In the genomic region with DNA sequence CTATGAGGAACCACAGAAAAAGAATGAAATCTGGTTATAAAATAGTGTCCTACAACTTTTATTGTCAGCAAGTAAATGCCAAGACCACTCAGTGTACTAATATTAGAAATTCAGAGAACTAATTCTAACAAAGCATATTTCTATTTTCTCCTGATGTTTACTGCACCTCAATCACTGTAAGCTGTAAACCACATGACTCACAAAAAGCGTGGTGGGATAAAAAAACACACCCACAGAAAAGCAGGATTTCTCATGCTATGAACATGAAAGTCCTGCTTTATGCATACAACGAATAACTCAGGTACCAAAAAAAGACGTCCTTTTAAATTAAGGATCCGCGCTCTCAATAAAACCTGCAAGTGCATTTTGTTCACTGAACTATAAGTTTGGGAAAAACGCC, we compare ENCODE assay signal across 8 cellular contexts. TPM values are rescaled to one million over a fixed set of nuclear protein-coding genes. Genes with fewer than 3 reads are reported as not detected.
DNase-seq lines count a peak whose midpoint lies in the region; ATAC-seq and TF ChIP-seq lines count a peak whose summit lies in the region.

No MANE protein-coding gene starts in this region.

- peaks cover 40% of the 10 kb centered on the region for H3K4me1 Mint-ChIP-seq in chondrocyte (ENCODE audit: low read depth)

- no peaks in the 10 kb centered on the region for H3K27me3 Mint-ChIP-seq in chondrocyte (ENCODE audit: low read depth)

- TF ChIP-seq CTCF in AG09309 (IDR thresholded peaks at IDR 0.05; ENCODE audit: control insufficient read depth, insufficient read depth, low read depth, low read length, missing control alignments): no peak
- TF ChIP-seq CTCF in chondrocyte (IDR thresholded peaks at IDR 0.05): no peak

- H3K27me3 ChIP-seq in Karpas-422 (ENCODE audit: low read length): no peaks in the 10 kb centered on the region
- H3K27me3 ChIP-seq in muscle layer of duodenum (ENCODE audit: low read depth, low read length): no peaks in the 10 kb centered on the region

- no peaks in the 10 kb centered on the region for H3K9me3 Mint-ChIP-seq in chondrocyte (ENCODE audit: low read depth)

- peak overlapping the region; percentile 81; the same call in 1 of the 2 replicates for H2AFZ ChIP-seq in Karpas-422 (ENCODE audit: low read length)

- peaks cover 34% of the 10 kb centered on the region for H3K36me3 ChIP-seq in Karpas-422 (ENCODE audit: insufficient read depth, low read length)
- peaks cover 0 to 1% of the 10 kb centered on the region in 2 donors for H3K36me3 ChIP-seq in muscle layer of duodenum (ENCODE audit: control insufficient read depth in 1 of 2, insufficient read depth in 2 of 2, low read length in 2 of 2)

- no peak for ATAC-seq in GM21825 (IDR thresholded peaks at IDR 0.05; ENCODE audit: unreplicated experiment)
- no peak for ATAC-seq in GM21390 (IDR thresholded peaks at IDR 0.05; ENCODE audit: unreplicated experiment)

- H3K9me3 ChIP-seq in Karpas-422 (ENCODE audit: low read length) (no peaks in the 10 kb centered on the region), muscle layer of duodenum (ENCODE audit: control insufficient read depth in 1 of 2, low read length in 2 of 2) (no peaks in the 10 kb centered on the region)

- H3K79me2 ChIP-seq in Karpas-422 (ENCODE audit: low read length): peaks cover 58% of the 10 kb centered on the region

- peaks cover 52% of the 10 kb centered on the region for H4K20me1 ChIP-seq in Karpas-422 (ENCODE audit: insufficient read depth, low read depth, low read length)

- H3K9me2 ChIP-seq in Karpas-422 (replicated peaks; ENCODE audit: insufficient read depth, low read length): no peaks in the 10 kb centered on the region

- peak overlapping the region; percentile 78 for H3K27ac ChIP-seq in Karpas-422 (ENCODE audit: low read length)
- peak overlapping the region; percentile 93 for H3K27ac ChIP-seq in muscle layer of duodenum (ENCODE audit: low read length)

- H3K4me3 ChIP-seq in AG09309 (ENCODE audit: control insufficient read depth, low read depth, low read length) (peak overlapping the region; percentile 91), Karpas-422 (ENCODE audit: low read length) (peak overlapping the region; percentile 71), muscle layer of duodenum (ENCODE audit: low read depth in 1 of 2, low read length in 2 of 2) (peak overlapping the region; percentile 63 to 91)

- peaks cover 5% of the 10 kb centered on the region for H3K36me3 Mint-ChIP-seq in chondrocyte (ENCODE audit: low read depth)

- DNase-seq in AG09309 (ENCODE audit: low read depth): no peak
- no peak for DNase-seq in Karpas-422
- DNase-seq in chondrocyte (ENCODE audit: low spot score): no peak
- no peak for DNase-seq in putamen (ENCODE audit: low spot score)
- DNase-seq in stimulated activated CD4-positive, alpha-beta T cell treated with anti-CD3 and anti-CD28 coated beads, Interleukin-4, amount 100 ng/mL, for 4 hours: no peak

- H3K27ac Mint-ChIP-seq in chondrocyte (ENCODE audit: unreplicated experiment): peak overlapping the region; percentile 91

- peak overlapping the region; percentile 98 for H3K9ac ChIP-seq in Karpas-422 (ENCODE audit: low read length)

- H3K4me3 Mint-ChIP-seq in chondrocyte (ENCODE audit: unreplicated experiment): peak overlapping the region; percentile 88

- H3K4me2 ChIP-seq in Karpas-422 (ENCODE audit: low read depth, low read length, poor library complexity, severe bottlenecking): peak overlapping the region; percentile 82

- H3K4me1 ChIP-seq in Karpas-422 (ENCODE audit: low read length): peaks cover 22% of the 10 kb centered on the region
- peaks cover 9 to 15% of the 10 kb centered on the region in 2 donors for H3K4me1 ChIP-seq in muscle layer of duodenum (ENCODE audit: control insufficient read depth in 1 of 2, insufficient read depth in 2 of 2, low read length in 2 of 2)

RNA-seq across cellular contexts. Expression of gene TXNL4A, which starts 0.8 kb away (rescaled TPM):
- 128 and 186 TPM in 2 replicates for total RNA-seq in Karpas-422 (2014; rRNA removed; shearing (Covaris generic); ENCODE audit: low replicate concordance)
- 141 to 143 TPM (median 141 TPM) in 3 replicates for total RNA-seq in chondrocyte

RNA-seq across cellular contexts. Expression of gene HSBP1L1, which starts 23.1 kb away (rescaled TPM):
- total RNA-seq in Karpas-422 (2014; rRNA removed; shearing (Covaris generic); ENCODE audit: low replicate concordance): 11.4 and 21.3 TPM in 2 replicates
- 0.99 to 5.4 TPM (median 5.1 TPM) in 3 replicates for total RNA-seq in chondrocyte

RNA-seq across cellular contexts. Expression of gene SLC66A2, which starts 36.1 kb away (rescaled TPM):
- total RNA-seq in Karpas-422 (2014; rRNA removed; shearing (Covaris generic); ENCODE audit: low replicate concordance): 43.1 and 121 TPM in 2 replicates
- 27.6 to 32.1 TPM (median 29.1 TPM) in 3 replicates for total RNA-seq in chondrocyte

RNA-seq across cellular contexts. Expression of gene RBFA, which starts 46.7 kb away (rescaled TPM):
- 68.8 and 76.4 TPM in 2 replicates for total RNA-seq in Karpas-422 (2014; rRNA removed; shearing (Covaris generic); ENCODE audit: low replicate concordance)
- total RNA-seq in chondrocyte: 25.5 to 26.8 TPM (median 25.9 TPM) in 3 replicates
